Comparison of ENCODE assay signal across 8 cellular contexts in the genomic region with DNA sequence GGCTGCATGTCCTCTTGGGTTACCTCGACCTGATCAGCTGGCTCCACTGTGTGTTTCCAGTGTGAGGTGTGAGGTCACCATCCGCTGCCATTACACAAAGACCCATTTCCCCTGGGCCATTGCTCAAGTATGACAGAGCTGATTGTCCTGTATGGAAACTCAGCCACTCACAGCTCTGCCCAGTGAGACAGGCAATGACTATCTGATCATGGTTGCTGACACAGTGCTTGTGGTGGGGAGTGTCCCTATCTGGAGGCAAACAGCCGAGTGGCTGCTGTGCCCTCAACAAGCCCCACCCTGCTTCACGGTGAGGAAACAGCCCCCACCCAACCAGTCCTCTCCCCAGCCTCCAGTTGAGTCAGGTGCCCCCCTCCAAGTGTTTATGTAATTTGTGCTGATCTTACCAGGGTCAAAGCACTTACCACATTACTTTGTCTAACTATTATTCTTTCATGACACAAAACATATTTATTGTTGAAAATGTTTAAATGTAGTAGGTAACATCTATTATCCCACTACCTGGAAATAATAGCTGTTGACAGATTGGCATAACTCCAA. TPM values are rescaled to one million over a fixed set of nuclear protein-coding genes. Genes with fewer than 3 reads are reported as not detected.
DNase-seq lines count a peak whose midpoint lies in the region; ATAC-seq, FAIRE-seq and TF ChIP-seq lines count a peak whose summit lies in the region.

No MANE protein-coding gene starts in this region.

- DNase-seq in NCI-H1105 treated with DMSO at 0.1 percent for 48 hours (lab: John Stamatoyannopoulos, UW): peak; percentile 70
- DNase-seq in activated CD4-positive, alpha-beta T cell treated with anti-CD3 and anti-CD28 coated beads, Interleukin-2, amount 50 U/mL, for 48 hours: peak; percentile 40 to 52
- DNase-seq in stimulated activated CD8-positive, alpha-beta memory T cell treated with anti-CD3 and anti-CD28 coated beads, Interleukin-12 subunit alpha, Interleukin-12 subunit beta, amount 100 ng/mL, for 4 hours (ENCODE audit: low read depth): peak; percentile 59
- DNase-seq in OCI-LY7 (ENCODE audit: low spot score): no peak
- DNase-seq in GM19239 (ENCODE audit: insufficient read length, low spot score): no peak

- no peak overlapping the region for H2AFZ ChIP-seq in OCI-LY7 (ENCODE audit: low read length)

- CTCF ChIA-PET in OCI-LY7 (lab: Charles Lee; ENCODE audit: unreplicated experiment): no interaction called here

- no peaks in the 10 kb centered on the region for H3K9me3 ChIP-seq in gastroesophageal sphincter
- H3K9me3 ChIP-seq in OCI-LY7 (ENCODE audit: low read length): no peaks in the 10 kb centered on the region; the same call in 1 of the 2 replicates

- H3K27ac ChIP-seq in gastroesophageal sphincter: no peak overlapping the region
- no peak overlapping the region for H3K27ac ChIP-seq in OCI-LY7 (ENCODE audit: low read depth, low read length, poor library complexity, severe bottlenecking)

- TF ChIP-seq EP300 in gastroesophageal sphincter (IDR thresholded peaks at IDR 0.05): no peak

- no peak overlapping the region for H3K4me3 ChIP-seq in gastroesophageal sphincter
- no peak overlapping the region for H3K4me3 ChIP-seq in OCI-LY7 (ENCODE audit: low read depth, low read length, poor library complexity, severe bottlenecking)

- TF ChIP-seq CTCF in gastroesophageal sphincter (IDR thresholded peaks at IDR 0.05) (no peak), OCI-LY7 (conservative IDR thresholded peaks at IDR 0.05; ENCODE audit: low read length) (no peak)

- POLR2A ChIA-PET in OCI-LY7 (lab: Charles Lee): no interaction called here

- intact Hi-C loops in OCI-LY7 (cut with micrococcal nuclease; ENCODE audit: unreplicated experiment): no loop called here

- ATAC-seq in gastroesophageal sphincter (peak; percentile 75), GM18909 (IDR thresholded peaks at IDR 0.05; ENCODE audit: poor library complexity, unreplicated experiment) (no peak), GM18505 (IDR thresholded peaks at IDR 0.05; ENCODE audit: unreplicated experiment) (no peak)

- H4K20me1 ChIP-seq in OCI-LY7 (ENCODE audit: insufficient read depth, low read length): no peaks in the 10 kb centered on the region

- FAIRE-seq in GM19239 (lab: Jason Lieb, UNC): no peak

- peaks cover 0 to 11% (median 5%) of the 10 kb centered on the region in 3 donors for H3K4me1 ChIP-seq in gastroesophageal sphincter
- peaks cover 65% of the 10 kb centered on the region for H3K4me1 ChIP-seq in OCI-LY7 (ENCODE audit: insufficient read depth, low read length, poor library complexity, severe bottlenecking)

- H3K4me2 ChIP-seq in OCI-LY7 (ENCODE audit: low read length): no peak overlapping the region

- no peaks in the 10 kb centered on the region for H3K9me2 ChIP-seq in OCI-LY7 (ENCODE audit: insufficient read depth, low read length)

- 33 to 74% methylated on average over 1 to 3 of the region's 4 CpGs for WGBS in gastroesophageal sphincter (ENCODE audit: low coverage in 1 of 2), 2 donors

- TF ChIP-seq POLR2A in gastroesophageal sphincter (IDR thresholded peaks at IDR 0.05) (no peak), GM18505 (IDR thresholded peaks at IDR 0.05; ENCODE audit: borderline replicate concordance, extremely low read depth, insufficient read depth, insufficient read length) (no peak)

- no peaks in the 10 kb centered on the region for H3K79me2 ChIP-seq in OCI-LY7 (ENCODE audit: insufficient read depth, low read depth, low read length)

- H3K36me3 ChIP-seq in gastroesophageal sphincter (peaks cover 0 to 18% of the 10 kb centered on the region in 2 donors), OCI-LY7 (ENCODE audit: insufficient read depth, low read length) (0 out of 2 replicates have a peak, but pooled peaks cover 7% of the 10 kb centered on the region)

- BruUV-seq in OCI-LY7 (replicated peaks; lab: Mats Ljungman, UMichigan): no TSS peak

- no peaks in the 10 kb centered on the region for H3K27me3 ChIP-seq in gastroesophageal sphincter

RNA-seq across cellular contexts. Expression of gene MAPK13, which starts 11.7 kb away (rescaled TPM):
- total RNA-seq in gastroesophageal sphincter (1 to 10 TPM; 1.4 to 8.4 (median 3.1) TPM), OCI-LY7 (2022) (1.2 and 1.8 TPM in 2 replicates)
- total RNA-seq in OCI-LY7 (2014; rRNA removed; shearing (Covaris generic)): 0.88 TPM in 2 replicates

Comparison
In these comparisons a context has a peak if more than half of its experiments do, and no peak if none do; other contexts are left out.
1. DNase-seq: peak in NCI-H1105 treated with DMSO at 0.1 percent for 48 hours (single experiment), activated CD4-positive, alpha-beta T cell treated with anti-CD3 and anti-CD28 coated beads, Interleukin-2, amount 50 U/mL, for 48 hours (2 of 2) and stimulated activated CD8-positive, alpha-beta memory T cell treated with anti-CD3 and anti-CD28 coated beads, Interleukin-12 subunit alpha, Interleukin-12 subunit beta, amount 100 ng/mL, for 4 hours (single experiment); none in OCI-LY7 (single experiment) and GM19239 (single experiment).